ENCODE assay signal across 15 cellular contexts in genomic region chr5:150632305-150633160, GRCh38. TPM values are rescaled to one million over a fixed set of nuclear protein-coding genes. Genes with fewer than 3 reads are reported as not detected.
A peak's percentile ranks its signal among the peaks of the same experiment; 100 is the strongest.
DNase-seq lines count a peak whose midpoint lies in the region; ATAC-seq and TF ChIP-seq lines count a peak whose summit lies in the region.
"Had no signal": no experiment of that assay in that cellular context is flagged by ENCODE, and none has a peak within 500 bp of the region (broad histone marks: within the 10 kb centered on the region; RNA-seq: fewer than 3 reads in every experiment).

No MANE protein-coding gene starts in this region.

- peak; percentile 36 to 67 for ATAC-seq in right cardiac atrium
- ATAC-seq: CD8-positive, alpha-beta T cell; PC-3 had no signal

- H3K4me1 ChIP-seq in right cardiac atrium (ENCODE audit: control insufficient read depth, insufficient read depth, low read length) (peaks cover 29% of the 10 kb centered on the region), OCI-LY7 (ENCODE audit: insufficient read depth, low read length, poor library complexity, severe bottlenecking) (no peaks in the 10 kb centered on the region)

- H4K20me1 ChIP-seq in OCI-LY7 (ENCODE audit: insufficient read depth, low read length): no peaks in the 10 kb centered on the region

- peaks cover 10% of the 10 kb centered on the region for H3K27me3 Mint-ChIP-seq in activated T-helper 1 cell treated with anti-CD3 and anti-CD28 coated beads, Interleukin-12 subunit alpha, Interleukin-12 subunit beta, Interleukin-2, Interleukin-4 antibody, amounts not matched to agents 30 ng/mL and 10 ng/mL and 1 ng/mL, durations not matched to agents 14 hours and 24 hours and 36 hours (ENCODE audit: insufficient read depth)

- H3K36me3 Mint-ChIP-seq in activated T-helper 1 cell treated with anti-CD3 and anti-CD28 coated beads, Interleukin-12 subunit alpha, Interleukin-12 subunit beta, Interleukin-2, Interleukin-4 antibody, amounts not matched to agents 30 ng/mL and 10 ng/mL and 1 ng/mL, durations not matched to agents 14 hours and 24 hours and 36 hours (ENCODE audit: low read depth): no peaks in the 10 kb centered on the region
- H3K36me3 Mint-ChIP-seq: CD8-positive, alpha-beta T cell had no signal

- H3K4me2 ChIP-seq in OCI-LY7 (ENCODE audit: low read length): no peak overlapping the region

- H3K4me3 ChIP-seq in MG63 (no peak overlapping the region), right cardiac atrium (ENCODE audit: low read length) (no peak overlapping the region), OCI-LY7 (ENCODE audit: low read depth, low read length, poor library complexity, severe bottlenecking) (no peak overlapping the region)

- H3K27me3 ChIP-seq in MG63 (no peaks in the 10 kb centered on the region), right cardiac atrium (ENCODE audit: control insufficient read depth, insufficient read depth) (no peaks in the 10 kb centered on the region)

- H3K4me3 Mint-ChIP-seq in activated T-helper 1 cell treated with anti-CD3 and anti-CD28 coated beads, Interleukin-12 subunit alpha, Interleukin-12 subunit beta, Interleukin-2, Interleukin-4 antibody, amounts not matched to agents 30 ng/mL and 10 ng/mL and 1 ng/mL, durations not matched to agents 14 hours and 24 hours and 36 hours: no peak overlapping the region
- H3K4me3 Mint-ChIP-seq: CD8-positive, alpha-beta T cell; T-helper 2 cell treated with Interferon-gamma antibody and Interleukin-4, amounts not matched to agents 5 μg/mL and 100 μg/mL, for 36 hours had no signal

- no peaks in the 10 kb centered on the region for H3K9me2 ChIP-seq in OCI-LY7 (ENCODE audit: insufficient read depth, low read length)

- TF ChIP-seq CTCF in OCI-LY7 (conservative IDR thresholded peaks at IDR 0.05; ENCODE audit: low read length): no peak

- intact Hi-C loops in right cardiac atrium (cut with DNase I) (no loop called here), OCI-LY7 (cut with micrococcal nuclease; ENCODE audit: unreplicated experiment) (no loop called here)
- intact Hi-C loops in activated T-helper 1 cell treated with anti-CD3 and anti-CD28 coated beads, Interleukin-12 subunit alpha, Interleukin-12 subunit beta, Interleukin-2, Interleukin-4 antibody, amounts not matched to agents 30 ng/mL and 10 ng/mL and 1 ng/mL, durations not matched to agents 14 hours and 24 hours and 36 hours (cut with micrococcal nuclease): no loop called here

- POLR2A ChIA-PET in OCI-LY7 (lab: Charles Lee): interaction anchor here (0.7 kb wide), 1 partner anchor 20 kb away, joined by 3 read pairs; no protein-coding TSS in a partner anchor

- H3K79me2 ChIP-seq in OCI-LY7 (ENCODE audit: insufficient read depth, low read depth, low read length): no peaks in the 10 kb centered on the region

- CTCF ChIA-PET in OCI-LY7 (lab: Charles Lee; ENCODE audit: unreplicated experiment): no interaction called here

- H2AFZ ChIP-seq in OCI-LY7 (ENCODE audit: low read length): no peak overlapping the region

- H3K9me3 ChIP-seq in MG63 (no peaks in the 10 kb centered on the region; the same call in 1 of the 2 replicates), right cardiac atrium (ENCODE audit: control insufficient read depth, low read length) (no peaks in the 10 kb centered on the region), OCI-LY7 (ENCODE audit: low read length) (no peaks in the 10 kb centered on the region)

- H3K36me3 ChIP-seq in MG63 (no peaks in the 10 kb centered on the region), OCI-LY7 (ENCODE audit: insufficient read depth, low read length) (no peaks in the 10 kb centered on the region)

- no peaks in the 10 kb centered on the region for H3K4me1 Mint-ChIP-seq in activated T-helper 1 cell treated with anti-CD3 and anti-CD28 coated beads, Interleukin-12 subunit alpha, Interleukin-12 subunit beta, Interleukin-2, Interleukin-4 antibody, amounts not matched to agents 30 ng/mL and 10 ng/mL and 1 ng/mL, durations not matched to agents 14 hours and 24 hours and 36 hours (ENCODE audit: low read depth)

- H3K27ac ChIP-seq in right cardiac atrium (ENCODE audit: low read length): peak overlapping the region; percentile 88
- H3K27ac ChIP-seq in temporal lobe (ENCODE audit: low read depth, low read length): peak overlapping the region; percentile 27
- no peak overlapping the region for H3K27ac ChIP-seq in OCI-LY7 (ENCODE audit: low read depth, low read length, poor library complexity, severe bottlenecking)

- H3K27ac Mint-ChIP-seq in activated T-helper 1 cell treated with anti-CD3 and anti-CD28 coated beads, Interleukin-12 subunit alpha, Interleukin-12 subunit beta, Interleukin-2, Interleukin-4 antibody, amounts not matched to agents 30 ng/mL and 10 ng/mL and 1 ng/mL, durations not matched to agents 14 hours and 24 hours and 36 hours: no peak overlapping the region
- H3K27ac Mint-ChIP-seq: CD8-positive, alpha-beta T cell; T-helper 2 cell treated with Interferon-gamma antibody and Interleukin-4, amounts not matched to agents 5 μg/mL and 100 μg/mL, for 36 hours had no signal

- WGBS in right cardiac atrium: 41% methylated on average over 10 of the region's 10 CpGs

- DNase-seq in MG63: peak; percentile 50
- peak; percentile 52 for DNase-seq in astrocyte of the hippocampus (ENCODE audit: low read depth, low spot score)
- peak in 2 of 3 donors; percentile 34 to 47 for DNase-seq in right cardiac atrium
- no peak for DNase-seq in NK-92 (lab: John Stamatoyannopoulos, UW; ENCODE audit: unreplicated experiment)
- DNase-seq in activated T-helper 1 cell treated with anti-CD3 and anti-CD28 coated beads, Interleukin-12 subunit alpha, Interleukin-12 subunit beta, Interleukin-2, Interleukin-4 antibody, amounts not matched to agents 30 ng/mL and 10 ng/mL and 1 ng/mL, durations not matched to agents 14 hours and 24 hours and 36 hours (ENCODE audit: low spot score): no peak
- no peak for DNase-seq in OCI-LY7 (ENCODE audit: low spot score)
- DNase-seq in stimulated activated naive CD4-positive, alpha-beta T cell (lab: John Stamatoyannopoulos, UW): no peak
- DNase-seq: activated effector memory CD4-positive, alpha-beta T cell treated with anti-CD3 and anti-CD28 coated beads, Interleukin-2, amount 50 U/mL, for 16 hours; CD8-positive, alpha-beta T cell; cortex of kidney; KG1; NCI-H2081 treated with DMSO at 0.1 percent for 48 hours; PC-3 had no signal

- BruUV-seq in OCI-LY7 (replicated peaks; lab: Mats Ljungman, UMichigan): no TSS peak

- no peaks in the 10 kb centered on the region for H3K9me3 Mint-ChIP-seq in activated T-helper 1 cell treated with anti-CD3 and anti-CD28 coated beads, Interleukin-12 subunit alpha, Interleukin-12 subunit beta, Interleukin-2, Interleukin-4 antibody, amounts not matched to agents 30 ng/mL and 10 ng/mL and 1 ng/mL, durations not matched to agents 14 hours and 24 hours and 36 hours
- H3K9me3 Mint-ChIP-seq: CD8-positive, alpha-beta T cell; T-helper 2 cell treated with Interferon-gamma antibody and Interleukin-4, amounts not matched to agents 5 μg/mL and 100 μg/mL, for 36 hours had no signal

RNA-seq across cellular contexts. Expression of gene SYNPO, which starts 7.9 kb away (rescaled TPM):
- total RNA-seq in MG63 (2014; rRNA removed; shearing (Covaris generic); ENCODE audit: low replicate concordance): 1.2 and 4.6 TPM in 2 replicates
- total RNA-seq in right cardiac atrium (100 to 1,000 TPM; 552 to 675 (median 584) TPM), temporal lobe (4.9 TPM), OCI-LY7 (2022) (0.08 and 0.15 TPM in 2 replicates)
- polyA plus RNA-seq in right cardiac atrium: 625 TPM
- not detected in 2 replicates for total RNA-seq in activated T-helper 1 cell treated with anti-CD3 and anti-CD28 coated beads, Interleukin-12 subunit alpha, Interleukin-12 subunit beta, Interleukin-2, Interleukin-4 antibody, amounts not matched to agents 30 ng/mL and 10 ng/mL and 1 ng/mL, durations not matched to agents 14 hours and 24 hours and 36 hours
- total RNA-seq in OCI-LY7 (2014; rRNA removed; shearing (Covaris generic)): not detected in 2 replicates

RNA-seq across cellular contexts. Expression of gene MYOZ3, which starts 28.5 kb away (rescaled TPM):
- 0.03 TPM in 1 of 2 replicates, not detected in the other for total RNA-seq in MG63 (2014; rRNA removed; shearing (Covaris generic); ENCODE audit: low replicate concordance)
- 1 to 10 TPM; 4.0 to 9.3 (median 5.2) TPM for total RNA-seq in right cardiac atrium
- polyA plus RNA-seq in right cardiac atrium: 3.3 TPM
- total RNA-seq in temporal lobe: 3.9 TPM
- 0.49 and 0.51 TPM in 2 replicates for total RNA-seq in activated T-helper 1 cell treated with anti-CD3 and anti-CD28 coated beads, Interleukin-12 subunit alpha, Interleukin-12 subunit beta, Interleukin-2, Interleukin-4 antibody, amounts not matched to agents 30 ng/mL and 10 ng/mL and 1 ng/mL, durations not matched to agents 14 hours and 24 hours and 36 hours
- total RNA-seq in OCI-LY7 (2014; rRNA removed; shearing (Covaris generic)): not detected in 2 replicates
- total RNA-seq in OCI-LY7 (2022): not detected in 2 replicates
- total RNA-seq: CD8-positive, alpha-beta T cell; PC-3 had no signal

Comparison
In these comparisons a context has a peak if more than half of its experiments do, and no peak if none do; other contexts are left out.
1. DNase-seq: peak in MG63 (single experiment), astrocyte of the hippocampus (single experiment) and right cardiac atrium (2 of 3); none in NK-92 (single experiment), activated T-helper 1 cell treated with anti-CD3 and anti-CD28 coated beads, Interleukin-12 subunit alpha, Interleukin-12 subunit beta, Interleukin-2, Interleukin-4 antibody, amounts not matched to agents 30 ng/mL and 10 ng/mL and 1 ng/mL, durations not matched to agents 14 hours and 24 hours and 36 hours (single experiment), OCI-LY7 (single experiment) and stimulated activated naive CD4-positive, alpha-beta T cell (0 of 6).
2. RNA of gene SYNPO, which starts 7.9 kb away (total RNA-seq): 552 to 675 TPM in right cardiac atrium; 4.9 TPM in temporal lobe (single experiment), 1.2 to 4.6 TPM in MG63, 0.08 to 0.15 TPM in OCI-LY7 and not detected in activated T-helper 1 cell treated with anti-CD3 and anti-CD28 coated beads, Interleukin-12 subunit alpha, Interleukin-12 subunit beta, Interleukin-2, Interleukin-4 antibody, amounts not matched to agents 30 ng/mL and 10 ng/mL and 1 ng/mL, durations not matched to agents 14 hours and 24 hours and 36 hours; every median in the first group is over 10 times any median in the second.